ENCODE assay signal across 8 cellular contexts in genomic region chr18:74551936-74552555, GRCh38. TPM values are rescaled to one million over a fixed set of nuclear protein-coding genes. Genes with fewer than 3 reads are reported as not detected.
DNase-seq lines count a peak whose midpoint lies in the region; ATAC-seq, FAIRE-seq and TF ChIP-seq lines count a peak whose summit lies in the region.

No MANE protein-coding gene starts in this region.

- H3K36me3 ChIP-seq in bronchial epithelial cell (ENCODE audit: control insufficient read depth, insufficient read depth, low read length): no peaks in the 10 kb centered on the region

- FAIRE-seq in bronchial epithelial cell (lab: Jason Lieb, UNC): no peak

- H3K4me3 ChIP-seq in WI38 (ENCODE audit: low read depth, low read length): no peak overlapping the region
- H3K4me3 ChIP-seq in bronchial epithelial cell (ENCODE audit: low read depth, low read length): no peak overlapping the region

- TF ChIP-seq CTCF in AG09319 (IDR thresholded peaks at IDR 0.05; ENCODE audit: low read depth, low read length) (peak; percentile 88), WI38 (IDR thresholded peaks at IDR 0.05; ENCODE audit: low read depth, low read length) (peak; percentile 82), bronchial epithelial cell (IDR thresholded peaks at IDR 0.05; ENCODE audit: insufficient read depth, low read length, severe bottlenecking) (peak; percentile 82)

- peaks cover 2% of the 10 kb centered on the region for H3K27me3 ChIP-seq in bronchial epithelial cell (ENCODE audit: control insufficient read depth, insufficient read depth, low read length)

- DNase-seq in AG09319 (ENCODE audit: extremely low read depth, low read depth) (peak; percentile 52), NCI-H2227 (lab: John Stamatoyannopoulos, UW; ENCODE audit: unreplicated experiment) (peak; percentile 85), bronchial epithelial cell (ENCODE audit: low read depth) (peak; percentile 74), islet precursor cell (peak; percentile 85)
- peak; percentile 61 to 71 for DNase-seq in stimulated activated CD4-positive, alpha-beta T cell treated with anti-CD3 and anti-CD28 coated beads, Interleukin-1b, Interleukin-23, amount 100 ng/mL, for 4 hours (ENCODE audit: low read depth in 2 of 2)

- ATAC-seq in GM18907 (IDR thresholded peaks at IDR 0.05; ENCODE audit: unreplicated experiment): peak; percentile 99
- ATAC-seq in HG03139 (IDR thresholded peaks at IDR 0.05; ENCODE audit: unreplicated experiment): peak; percentile 96

RNA-seq across cellular contexts. Expression of gene CNDP1, which starts 17.7 kb away (rescaled TPM):
- total RNA-seq in bronchial epithelial cell: not detected in 2 replicates

RNA-seq across cellular contexts. Expression of gene ZNF407, which starts 45.6 kb away (rescaled TPM):
- total RNA-seq in bronchial epithelial cell: 10.0 and 11.5 TPM in 2 replicates

RNA-seq across cellular contexts. Expression of gene CNDP2, which starts 55.9 kb away (rescaled TPM):
- 59.5 and 67.4 TPM in 2 replicates for total RNA-seq in bronchial epithelial cell
